11 cellular contexts compared by ENCODE assay signal in the genomic region with DNA sequence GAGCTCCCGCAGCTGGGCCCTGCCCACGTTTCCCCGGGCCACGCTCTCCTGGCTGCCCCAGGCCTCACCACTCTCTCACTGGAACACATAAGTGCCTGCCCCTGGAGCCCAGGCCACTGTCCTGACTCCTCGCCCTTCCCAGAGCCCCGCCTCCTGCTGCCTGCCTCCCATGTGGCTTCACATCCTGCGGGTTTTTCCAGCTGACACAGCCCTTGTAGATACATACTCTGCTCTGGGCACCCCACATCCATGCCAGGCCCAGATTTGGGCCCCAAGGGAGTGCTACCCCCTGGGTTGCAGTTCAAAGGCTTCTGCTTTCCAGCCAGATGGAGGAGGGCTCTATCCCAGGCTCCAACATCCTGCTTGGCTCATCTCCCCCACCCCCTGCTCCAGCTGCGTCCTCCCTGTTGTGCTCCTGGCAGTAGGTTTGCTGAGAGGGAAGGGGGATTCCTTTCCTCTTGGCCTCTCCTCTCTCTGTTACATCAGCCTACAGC.
A peak's percentile ranks its signal among the peaks of the same experiment; 100 is the strongest.
DNase-seq lines count a peak whose midpoint lies in the region; ATAC-seq and TF ChIP-seq lines count a peak whose summit lies in the region.
"Had no signal": no experiment of that assay in that cellular context is flagged by ENCODE, and none has a peak within 500 bp of the region (broad histone marks: within the 10 kb centered on the region; RNA-seq: fewer than 3 reads in every experiment).

No MANE protein-coding gene starts in this region.

- DNase-seq in ELF-1 (ENCODE audit: low read depth, low spot score) (peak; percentile 59), RPMI7951 (ENCODE audit: low read depth) (peak; percentile 84), glutamatergic neuron (peak; percentile 70), omental fat pad (ENCODE audit: low spot score) (no peak), SHP77 treated with DMSO at 0.1 percent for 48 hours (lab: John Stamatoyannopoulos, UW) (no peak)
- no peak for DNase-seq in activated T-cell treated with anti-CD3 and anti-CD28 coated beads, Interleukin-2, amount 50 U/mL, for 48 hours
- DNase-seq: activated CD8-positive, alpha-beta memory T cell treated with anti-CD3 and anti-CD28 coated beads, Interleukin-2, amount 10 ng/mL, durations not matched to agents 7 days and 5 days; caudate nucleus; stimulated activated CD4-positive, alpha-beta T cell treated with anti-CD3 and anti-CD28 coated beads, Interleukin-15, amount 100 ng/mL, for 24 hours had no signal

- H3K27ac Mint-ChIP-seq in glutamatergic neuron (ENCODE audit: unreplicated experiment): no peak overlapping the region
- no peak overlapping the region for H3K27ac Mint-ChIP-seq in stimulated activated memory B cell treated with anti-CD40 and anti-IgM and Interleukin-4, amounts not matched to agents 10 μg/mL and 1 μg/mL and 100 μg/mL, for 72 hours
- H3K27ac Mint-ChIP-seq: activated CD8-positive, alpha-beta memory T cell treated with anti-CD3 and anti-CD28 coated beads, Interleukin-2, amount 10 ng/mL, durations not matched to agents 7 days and 5 days had no signal

- peaks cover 2% of the 10 kb centered on the region for H3K9me3 Mint-ChIP-seq in glutamatergic neuron (ENCODE audit: unreplicated experiment)
- no peaks in the 10 kb centered on the region for H3K9me3 Mint-ChIP-seq in stimulated activated memory B cell treated with anti-CD40 and anti-IgM and Interleukin-4, amounts not matched to agents 10 μg/mL and 1 μg/mL and 100 μg/mL, for 72 hours

- H3K27me3 Mint-ChIP-seq in glutamatergic neuron (ENCODE audit: unreplicated experiment): peaks cover 3% of the 10 kb centered on the region
- H3K27me3 Mint-ChIP-seq in stimulated activated memory B cell treated with anti-CD40 and anti-IgM and Interleukin-4, amounts not matched to agents 10 μg/mL and 1 μg/mL and 100 μg/mL, for 72 hours: peaks cover 85% of the 10 kb centered on the region

- no peaks in the 10 kb centered on the region for H3K36me3 Mint-ChIP-seq in glutamatergic neuron (ENCODE audit: unreplicated experiment)
- no peaks in the 10 kb centered on the region for H3K36me3 Mint-ChIP-seq in stimulated activated memory B cell treated with anti-CD40 and anti-IgM and Interleukin-4, amounts not matched to agents 10 μg/mL and 1 μg/mL and 100 μg/mL, for 72 hours
- H3K36me3 Mint-ChIP-seq: activated CD8-positive, alpha-beta memory T cell treated with anti-CD3 and anti-CD28 coated beads, Interleukin-2, amount 10 ng/mL, durations not matched to agents 7 days and 5 days had no signal

- H3K4me3 Mint-ChIP-seq in glutamatergic neuron (ENCODE audit: unreplicated experiment): peak overlapping the region; percentile 36
- H3K4me3 Mint-ChIP-seq in stimulated activated memory B cell treated with anti-CD40 and anti-IgM and Interleukin-4, amounts not matched to agents 10 μg/mL and 1 μg/mL and 100 μg/mL, for 72 hours: no peak overlapping the region
- H3K4me3 Mint-ChIP-seq: activated CD8-positive, alpha-beta memory T cell treated with anti-CD3 and anti-CD28 coated beads, Interleukin-2, amount 10 ng/mL, durations not matched to agents 7 days and 5 days had no signal

- ATAC-seq in omental fat pad (ENCODE audit: low FRiP score) (peak; percentile 61), GM21528 (IDR thresholded peaks at IDR 0.05; ENCODE audit: low FRiP score, unreplicated experiment) (no peak)
- ATAC-seq in stimulated activated memory B cell treated with anti-CD40 and anti-IgM and Interleukin-4, amounts not matched to agents 10 μg/mL and 1 μg/mL and 100 μg/mL, for 72 hours: no peak
- ATAC-seq: activated CD8-positive, alpha-beta memory T cell treated with anti-CD3 and anti-CD28 coated beads, Interleukin-2, amount 10 ng/mL, durations not matched to agents 7 days and 5 days had no signal

- TF ChIP-seq CTCF in glutamatergic neuron (IDR thresholded peaks at IDR 0.05; ENCODE audit: partially characterized antibody, unreplicated experiment) (no peak), omental fat pad (IDR thresholded peaks at IDR 0.05) (no peak)

- H3K4me1 Mint-ChIP-seq in glutamatergic neuron (ENCODE audit: low read depth, unreplicated experiment): peaks cover 41% of the 10 kb centered on the region
- H3K4me1 Mint-ChIP-seq in stimulated activated memory B cell treated with anti-CD40 and anti-IgM and Interleukin-4, amounts not matched to agents 10 μg/mL and 1 μg/mL and 100 μg/mL, for 72 hours: no peaks in the 10 kb centered on the region
- H3K4me1 Mint-ChIP-seq: activated CD8-positive, alpha-beta memory T cell treated with anti-CD3 and anti-CD28 coated beads, Interleukin-2, amount 10 ng/mL, durations not matched to agents 7 days and 5 days had no signal

Comparison
In these comparisons a context has a peak if more than half of its experiments do, and no peak if none do; other contexts are left out.
1. DNase-seq: peak in ELF-1 (single experiment), RPMI7951 (single experiment) and glutamatergic neuron (single experiment); none in omental fat pad (single experiment), SHP77 treated with DMSO at 0.1 percent for 48 hours (single experiment) and activated T-cell treated with anti-CD3 and anti-CD28 coated beads, Interleukin-2, amount 50 U/mL, for 48 hours (0 of 2).